22 cellular contexts compared by ENCODE assay signal in genomic region chr18:43904209-43904837, GRCh38.
DNase-seq lines count a peak whose midpoint lies in the region; ATAC-seq and TF ChIP-seq lines count a peak whose summit lies in the region.
"Had no signal": no experiment of that assay in that cellular context is flagged by ENCODE, and none has a peak within 500 bp of the region (broad histone marks: within the 10 kb centered on the region; RNA-seq: fewer than 3 reads in every experiment).

No MANE protein-coding gene starts in this region.

- H4K8ac ChIP-seq in mesendoderm (ENCODE audit: low read depth, low read length) = no peak overlapping the region

- DNase-seq in body of pancreas (no peak), mesothelial cell of epicardium (ENCODE audit: low spot score in 2 of 2, unreplicated experiment in 2 of 2) (no peak), mesendoderm (no peak)
- DNase-seq: 8988T; ACHN; AML-193; BE2C; CD4-positive, alpha-beta T cell; CD8-positive, alpha-beta memory T cell; DMS79; EL; GDM1; GOT3; HFFc6 had no signal

- WGBS in body of pancreas, 2 donors = 11 to 15% methylated on average over 1 of the region's 1 CpG
- no CpG with 5 or more reads among the region's 1 CpG for WGBS in mesendoderm (ENCODE audit: extremely low coverage, insufficient coverage, low lambda C conversion rate)

- no peak overlapping the region for H2AK5ac ChIP-seq in mesendoderm (ENCODE audit: low read length)

- peaks cover 4% of the 10 kb centered on the region for H3K9me3 Mint-ChIP-seq in mesothelial cell of epicardium
- H3K9me3 Mint-ChIP-seq: CD14-positive monocyte had no signal

- no peak overlapping the region for H3K56ac ChIP-seq in mesendoderm (ENCODE audit: low read length)

- H3K4me1 Mint-ChIP-seq in mesothelial cell of epicardium = peaks cover 30% of the 10 kb centered on the region
- H3K4me1 Mint-ChIP-seq: CD14-positive monocyte; CD8-positive, alpha-beta memory T cell had no signal

- peaks cover 1% of the 10 kb centered on the region for H3K36me3 Mint-ChIP-seq in mesothelial cell of epicardium
- H3K36me3 Mint-ChIP-seq: CD14-positive monocyte; CD8-positive, alpha-beta memory T cell had no signal

- H3K4me1 ChIP-seq in body of pancreas (peaks cover 19% of the 10 kb centered on the region), mesendoderm (ENCODE audit: control insufficient read depth, low read depth, low read length) (no peaks in the 10 kb centered on the region)
- H3K4me1 ChIP-seq: A549; BE2C; BLaER1 treated with 17β-estradiol and CSF1 and Interleukin-3, amounts not matched to agents 10 nM and 100 nM; HAP-1 had no signal

- no peak overlapping the region for H3K4me3 ChIP-seq in body of pancreas
- no peak overlapping the region for H3K4me3 ChIP-seq in mesendoderm (ENCODE audit: low read length)
- H3K4me3 ChIP-seq: A549; BLaER1 treated with 17β-estradiol and CSF1 and Interleukin-3, amounts not matched to agents 10 nM and 100 nM; GM12878; HAP-1 had no signal

- ATAC-seq in body of pancreas (peak; percentile 69), HG02852 (IDR thresholded peaks at IDR 0.05; ENCODE audit: unreplicated experiment) (no peak), GM19455 (IDR thresholded peaks at IDR 0.05; ENCODE audit: unreplicated experiment) (no peak)
- ATAC-seq: A549, GM12878 had no signal

- H3K4ac ChIP-seq in mesendoderm (ENCODE audit: low read depth, low read length) = no peak overlapping the region

- no peaks in the 10 kb centered on the region for H3K27me3 ChIP-seq in body of pancreas
- no peaks in the 10 kb centered on the region for H3K27me3 ChIP-seq in mesendoderm (ENCODE audit: insufficient read depth, low read length, poor library complexity)
- H3K27me3 ChIP-seq: BE2C; BLaER1 treated with 17β-estradiol and CSF1 and Interleukin-3, amounts not matched to agents 10 nM and 100 nM had no signal

- no peaks in the 10 kb centered on the region for H3K79me1 ChIP-seq in mesendoderm (ENCODE audit: low read length)

- no peaks in the 10 kb centered on the region for H3K27me3 Mint-ChIP-seq in mesothelial cell of epicardium (ENCODE audit: low read depth)
- H3K27me3 Mint-ChIP-seq: CD4-positive, alpha-beta T cell; CD8-positive, alpha-beta memory T cell had no signal

- TF ChIP-seq POLR2A in body of pancreas (IDR thresholded peaks at IDR 0.05) = no peak

- H3K27ac ChIP-seq in VCaP (peak overlapping the region; percentile 11; the same call in 1 of the 2 replicates), body of pancreas (no peak overlapping the region), mesendoderm (ENCODE audit: low read depth, low read length) (no peak overlapping the region)
- H3K27ac ChIP-seq: A549; BLaER1 treated with 17β-estradiol and CSF1 and Interleukin-3, amounts not matched to agents 10 nM and 100 nM had no signal

- intact Hi-C loops in body of pancreas (cut with DNase I) = no loop called here

- TF ChIP-seq CTCF in VCaP (conservative IDR thresholded peaks at IDR 0.05) (no peak), body of pancreas (IDR thresholded peaks at IDR 0.05) (no peak), mesothelial cell of epicardium (IDR thresholded peaks at IDR 0.05; ENCODE audit: unreplicated experiment) (no peak)

- no peak overlapping the region for H3K4me2 ChIP-seq in mesendoderm (ENCODE audit: low read length)
- H3K4me2 ChIP-seq: A549; BLaER1 treated with 17β-estradiol and CSF1 and Interleukin-3, amounts not matched to agents 10 nM and 100 nM had no signal

- no peak overlapping the region for H2BK15ac ChIP-seq in mesendoderm (replicated peaks; ENCODE audit: low read depth)

- H3K27ac Mint-ChIP-seq in mesothelial cell of epicardium = peak overlapping the region; percentile 66
- H3K27ac Mint-ChIP-seq: CD14-positive monocyte; CD4-positive, alpha-beta T cell; CD8-positive, alpha-beta memory T cell; HFFc6 had no signal

- no peaks in the 10 kb centered on the region for H3K9me3 ChIP-seq in body of pancreas
- H3K9me3 ChIP-seq: A549; BE2C; BLaER1 treated with 17β-estradiol and CSF1 and Interleukin-3, amounts not matched to agents 10 nM and 100 nM; HAP-1 had no signal

- H3K4me3 Mint-ChIP-seq in mesothelial cell of epicardium = no peak overlapping the region
- H3K4me3 Mint-ChIP-seq: CD14-positive monocyte; CD4-positive, alpha-beta T cell; CD8-positive, alpha-beta memory T cell; HFFc6 had no signal

- no peak overlapping the region for H2BK120ac ChIP-seq in mesendoderm (ENCODE audit: low read depth, low read length)

- H3K36me3 ChIP-seq in body of pancreas (replicated peaks in 1 of 2; ENCODE audit: insufficient read depth in 1 of 2, low read depth in 2 of 2) (no peaks in the 10 kb centered on the region), mesendoderm (ENCODE audit: control insufficient read depth, insufficient read depth, low read length) (no peaks in the 10 kb centered on the region)
- H3K36me3 ChIP-seq: BE2C; BLaER1 treated with 17β-estradiol and CSF1 and Interleukin-3, amounts not matched to agents 10 nM and 100 nM; HAP-1 had no signal

- H3K79me2 ChIP-seq in mesendoderm (ENCODE audit: control insufficient read depth, insufficient read depth, low read length) = no peaks in the 10 kb centered on the region

- H3K18ac ChIP-seq in mesendoderm (ENCODE audit: low read length) = no peak overlapping the region

- no peak overlapping the region for H3K9ac ChIP-seq in mesendoderm (ENCODE audit: low read length)
- H3K9ac ChIP-seq: BLaER1 treated with 17β-estradiol and CSF1 and Interleukin-3, amounts not matched to agents 10 nM and 100 nM had no signal

- H3K23ac ChIP-seq in mesendoderm (ENCODE audit: low read length) = no peak overlapping the region

- H2BK5ac ChIP-seq in mesendoderm (ENCODE audit: low read length) = no peak overlapping the region

- no peak overlapping the region for H4K5ac ChIP-seq in mesendoderm (ENCODE audit: low read length)
